Comparison of ENCODE assay signal across 13 cellular contexts in the genomic region with DNA sequence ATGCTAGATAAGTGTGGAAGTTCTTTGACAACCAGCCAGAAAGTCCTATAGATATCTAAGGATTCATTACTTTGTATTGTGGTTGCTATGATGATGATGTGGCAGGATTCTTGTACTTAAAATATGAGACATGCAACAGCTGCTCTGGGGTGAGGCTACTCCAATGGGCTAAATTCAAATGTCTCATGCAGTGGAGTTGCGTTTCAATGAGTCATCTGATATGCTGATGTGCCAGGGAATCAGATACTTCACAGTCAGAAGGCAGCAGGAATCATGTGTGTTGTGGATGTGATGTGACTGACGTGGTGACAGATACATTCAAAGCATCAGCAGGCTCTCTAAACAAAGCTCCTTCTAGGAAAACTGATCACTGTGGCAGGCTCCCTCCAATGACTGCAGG.
DNase-seq lines count a peak whose midpoint lies in the region; ATAC-seq, FAIRE-seq and TF ChIP-seq lines count a peak whose summit lies in the region.
"Had no signal": no experiment of that assay in that cellular context is flagged by ENCODE, and none has a peak within 500 bp of the region (broad histone marks: within the 10 kb centered on the region; RNA-seq: fewer than 3 reads in every experiment).

No MANE protein-coding gene starts in this region.

- H3K4me3 ChIP-seq in mammary epithelial cell (replicated peaks in 1 of 3; ENCODE audit: insufficient read depth in 1 of 3, low read depth in 2 of 3, low read length in 3 of 3): no peak overlapping the region

- H3K36me3 ChIP-seq in mammary epithelial cell (ENCODE audit: insufficient read depth, low read length): no peaks in the 10 kb centered on the region

- ATAC-seq in GM21515 (IDR thresholded peaks at IDR 0.05; ENCODE audit: unreplicated experiment) (no peak), HG02623 (IDR thresholded peaks at IDR 0.05; ENCODE audit: unreplicated experiment) (no peak)

- dilution Hi-C loops in mammary epithelial cell (cut with HindIII; ENCODE audit: low sequenced_read_pairs): no loop called here

- no peak overlapping the region for H2AFZ ChIP-seq in mammary epithelial cell (ENCODE audit: low read depth, low read length)

- H3K27ac ChIP-seq in mammary epithelial cell (ENCODE audit: insufficient read depth, low read depth, low read length): peak overlapping the region; percentile 51
- H3K27ac ChIP-seq: VCaP had no signal

- H4K20me1 ChIP-seq in mammary epithelial cell (ENCODE audit: insufficient read depth, low read length): no peaks in the 10 kb centered on the region

- no peaks in the 10 kb centered on the region for H3K9me3 ChIP-seq in mammary epithelial cell (replicated peaks; ENCODE audit: insufficient read depth, low read length)

- in situ Hi-C loops in mammary epithelial cell (cut with MboI; ENCODE audit: low sequenced_read_pairs in 2 of 2): no loop called here

- no peak overlapping the region for H3K9ac ChIP-seq in mammary epithelial cell (ENCODE audit: insufficient read depth, low read length)

- CTCF ChIA-PET in mammary epithelial cell (lab: Charles Lee; ENCODE audit: low non-redundant PET): interaction anchor here (0.5 kb wide), 1 partner anchor 61 kb away, joined by 3 read pairs; no protein-coding TSS in a partner anchor

- intact Hi-C loops in mammary epithelial cell (cut with micrococcal nuclease): no loop called here

- no peaks in the 10 kb centered on the region for H3K27me3 ChIP-seq in mammary epithelial cell (ENCODE audit: insufficient read depth, low read length)

- H3K4me1 ChIP-seq in mammary epithelial cell (ENCODE audit: insufficient read depth, low read length): peaks cover 8% of the 10 kb centered on the region

- H3K4me2 ChIP-seq in mammary epithelial cell (ENCODE audit: insufficient read depth, low read depth, low read length): no peak overlapping the region

- H3K79me2 ChIP-seq in mammary epithelial cell (ENCODE audit: insufficient read depth, low read length): no peaks in the 10 kb centered on the region

- peak; percentile 88 for FAIRE-seq in HTR-8/SVneo (lab: Jason Lieb, UNC)
- FAIRE-seq: GM12891 had no signal

- DNase-seq in AG09319 (ENCODE audit: extremely low read depth, low read depth): peak; percentile 71
- peak; percentile 82 for DNase-seq in HTR-8/SVneo (ENCODE audit: insufficient read length, low spot score)
- DNase-seq in mammary epithelial cell: peak; percentile 98
- peak; percentile 34 to 67 for DNase-seq in lung microvascular endothelial cell (ENCODE audit: low read depth in 2 of 2)
- DNase-seq in DMS79 (lab: John Stamatoyannopoulos, UW): no peak
- DNase-seq in NCI-H1417 treated with DMSO at 0.1 percent for 48 hours (lab: John Stamatoyannopoulos, UW): no peak
- DNase-seq: CD8-positive, alpha-beta memory T cell; NCI-H187 treated with DMSO at 0.1 percent for 48 hours; stimulated activated naive CD4-positive, alpha-beta T cell treated with Interleukin-2 at 50 U/mL for 16 hours had no signal

- BruUV-seq in mammary epithelial cell (replicated peaks; lab: Mats Ljungman, UMichigan): no TSS peak

- TF ChIP-seq CTCF in AG09319 (IDR thresholded peaks at IDR 0.05; ENCODE audit: low read depth, low read length) (no peak), mammary epithelial cell (conservative IDR thresholded peaks at IDR 0.05 in 1 of 2, IDR thresholded peaks at IDR 0.05 in 1 of 2; ENCODE audit: extremely low read depth in 1 of 2, insufficient read depth in 1 of 2, low read depth in 1 of 2, low read length in 2 of 2) (no peak)

- WGBS in mammary epithelial cell (ENCODE audit: low coverage, missing lambda C conversion rate): 30% methylated on average over 2 of the region's 2 CpGs

Comparison
In these comparisons a context has a peak if more than half of its experiments do, and no peak if none do; other contexts are left out.
1. DNase-seq: peak in AG09319 (single experiment), HTR-8/SVneo (single experiment), mammary epithelial cell (single experiment) and lung microvascular endothelial cell (2 of 2); none in DMS79 (single experiment) and NCI-H1417 treated with DMSO at 0.1 percent for 48 hours (single experiment).